6 cellular contexts compared by ENCODE assay signal in genomic region chr16:263944-264343, GRCh38. TPM values are rescaled to one million over a fixed set of nuclear protein-coding genes. Genes with fewer than 3 reads are reported as not detected.
"Had no signal": no experiment of that assay in that cellular context is flagged by ENCODE, and none has a peak within 500 bp of the region (broad histone marks: within the 10 kb centered on the region; RNA-seq: fewer than 3 reads in every experiment).

No MANE protein-coding gene starts in this region.

- DNase-seq: H9, HCEC 1CT had no signal

- H3K4me1 Mint-ChIP-seq: GM23338 had no signal

- H3K4me3 Mint-ChIP-seq: GM23338, H9 had no signal

- H3K27ac Mint-ChIP-seq: GM23338, H9 had no signal

- H3K4me2 ChIP-seq: GM23338 had no signal

- H2AFZ ChIP-seq: GM23338 had no signal

- H3K9me3 Mint-ChIP-seq: GM23338, H9 had no signal

- H3K27ac ChIP-seq: HL-60 had no signal

- ATAC-seq: GM23338, HepG2 had no signal

- H3K4me3 ChIP-seq: GM23338 had no signal

RNA-seq across cellular contexts. Expression of gene RGS11, which starts 11.8 kb away (rescaled TPM):
- total RNA-seq: HepG2, HT1080 had no signal

RNA-seq across cellular contexts. Expression of gene ARHGDIG, which starts 16.4 kb away (rescaled TPM):
- total RNA-seq: HT1080 had no signal
